In the genomic region with DNA sequence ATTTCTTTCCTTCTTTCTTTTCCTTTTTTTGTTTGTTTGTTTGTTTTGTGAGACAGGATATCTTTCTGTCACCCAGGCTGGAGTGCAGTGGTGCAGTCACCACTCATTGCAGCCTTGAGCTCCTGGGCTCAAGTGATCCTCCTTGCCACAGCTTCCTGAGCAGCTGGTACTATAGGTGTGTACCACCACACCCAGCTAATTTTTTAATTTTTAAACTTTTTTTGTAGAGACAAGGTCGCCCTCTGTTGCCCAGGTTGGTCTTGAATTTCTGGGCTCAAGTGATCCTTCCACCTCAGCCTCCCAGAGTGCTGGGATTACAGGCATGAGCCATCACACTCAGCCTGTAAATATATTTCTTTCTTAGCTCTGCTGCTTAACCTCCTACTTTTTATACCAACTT, we compare ENCODE assay signal across 16 cellular contexts.
A peak's percentile ranks its signal among the peaks of the same experiment; 100 is the strongest.
DNase-seq lines count a peak whose midpoint lies in the region; ATAC-seq and TF ChIP-seq lines count a peak whose summit lies in the region.
"Had no signal": no experiment of that assay in that cellular context is flagged by ENCODE, and none has a peak within 500 bp of the region (broad histone marks: within the 10 kb centered on the region; RNA-seq: fewer than 3 reads in every experiment).

No MANE protein-coding gene starts in this region.

- H3K4me3 Mint-ChIP-seq in activated naive CD4-positive, alpha-beta T cell treated with anti-CD3 and anti-CD28 coated beads, Interleukin-2, amount 10 ng/mL, durations not matched to agents 7 days and 5 days = no peak overlapping the region
- no peak overlapping the region for H3K4me3 Mint-ChIP-seq in activated CD8-positive, alpha-beta T cell treated with anti-CD3 and anti-CD28 coated beads for 36 hours
- H3K4me3 Mint-ChIP-seq: IgD-negative memory B cell had no signal

- in situ Hi-C loops in KBM-7 (cut with MboI; ENCODE audit: low pct_unique_long_range_greater_than_20kb, low sequenced_read_pairs) = no loop called here

- no peak for ATAC-seq in activated CD8-positive, alpha-beta T cell treated with anti-CD3 and anti-CD28 coated beads for 36 hours
- ATAC-seq in stimulated activated naive CD8-positive, alpha-beta T cell treated with anti-CD3 and anti-CD28 coated beads, Interleukin-15, Interleukin-2, amounts not matched to agents 100 U/mL and 50 U/mL, for 24 hours = peak; percentile 36
- ATAC-seq in HG02981 (IDR thresholded peaks at IDR 0.05; ENCODE audit: unreplicated experiment) (no peak), Right ventricle myocardium inferior (no peak)
- ATAC-seq: psoas muscle had no signal

- intact Hi-C loops in activated CD8-positive, alpha-beta T cell treated with anti-CD3 and anti-CD28 coated beads for 36 hours (cut with micrococcal nuclease) = no loop called here
- intact Hi-C loops in Right ventricle myocardium inferior (cut with DNase I) = no loop called here

- CTCF ChIA-PET in activated naive CD4-positive, alpha-beta T cell treated with anti-CD3 and anti-CD28 coated beads, Interleukin-2, amount 10 ng/mL, durations not matched to agents 7 days and 5 days (lab: Charles Lee) = interaction anchor here (0.7 kb wide), 1 partner anchor 566 kb away, joined by 3 read pairs; no protein-coding TSS in a partner anchor
- CTCF ChIA-PET in activated CD8-positive, alpha-beta T cell treated with anti-CD3 and anti-CD28 coated beads for 36 hours (lab: Charles Lee) = interaction anchor here (1.0 to 1.9 kb wide), 5 partner anchors 22 to 567 kb away, joined by 3 to 7 read pairs (median 3); no protein-coding TSS in a partner anchor

- peaks cover 10% of the 10 kb centered on the region for H3K4me1 Mint-ChIP-seq in activated naive CD4-positive, alpha-beta T cell treated with anti-CD3 and anti-CD28 coated beads, Interleukin-2, amount 10 ng/mL, durations not matched to agents 7 days and 5 days
- peaks cover 3% of the 10 kb centered on the region for H3K4me1 Mint-ChIP-seq in activated CD8-positive, alpha-beta T cell treated with anti-CD3 and anti-CD28 coated beads for 36 hours (ENCODE audit: low read depth)

- peak overlapping the region; percentile 3 for H3K27ac Mint-ChIP-seq in activated naive CD4-positive, alpha-beta T cell treated with anti-CD3 and anti-CD28 coated beads, Interleukin-2, amount 10 ng/mL, durations not matched to agents 7 days and 5 days
- no peak overlapping the region for H3K27ac Mint-ChIP-seq in activated CD8-positive, alpha-beta T cell treated with anti-CD3 and anti-CD28 coated beads for 36 hours

- peak; percentile 36 for DNase-seq in activated naive CD4-positive, alpha-beta T cell treated with anti-CD3 and anti-CD28 coated beads, Interleukin-2, amount 10 ng/mL, durations not matched to agents 7 days and 5 days
- no peak for DNase-seq in activated naive CD4-positive, alpha-beta T cell treated with Interleukin-2 at 50 U/mL for 16 hours
- DNase-seq in KBM-7 (peak; percentile 28), ureter (ENCODE audit: low spot score) (no peak), Right ventricle myocardium inferior (ENCODE audit: missing footprints) (no peak)
- DNase-seq in activated CD8-positive, alpha-beta T cell treated with anti-CD3 and anti-CD28 coated beads for 36 hours = peak; percentile 23
- DNase-seq in stimulated activated naive CD8-positive, alpha-beta T cell treated with anti-CD3 and anti-CD28 coated beads, Interleukin-15, Interleukin-2, amounts not matched to agents 100 U/mL and 50 U/mL, for 24 hours = no peak
- DNase-seq: DMS79, kidney, NCI-H1694, NCI-H774, psoas muscle, SHP77 treated with DMSO at 0.1 percent for 48 hours, testis had no signal

- peak; percentile 16 for TF ChIP-seq CTCF in activated CD8-positive, alpha-beta T cell treated with anti-CD3 and anti-CD28 coated beads for 36 hours (IDR thresholded peaks at IDR 0.05)

- no peaks in the 10 kb centered on the region for H3K36me3 Mint-ChIP-seq in activated naive CD4-positive, alpha-beta T cell treated with anti-CD3 and anti-CD28 coated beads, Interleukin-2, amount 10 ng/mL, durations not matched to agents 7 days and 5 days
- peaks cover 6% of the 10 kb centered on the region for H3K36me3 Mint-ChIP-seq in activated CD8-positive, alpha-beta T cell treated with anti-CD3 and anti-CD28 coated beads for 36 hours (ENCODE audit: low read depth)

- POLR2A ChIA-PET in activated CD8-positive, alpha-beta T cell treated with anti-CD3 and anti-CD28 coated beads for 36 hours (lab: Charles Lee) = no interaction called here

- no peaks in the 10 kb centered on the region for H3K27me3 Mint-ChIP-seq in activated naive CD4-positive, alpha-beta T cell treated with anti-CD3 and anti-CD28 coated beads, Interleukin-2, amount 10 ng/mL, durations not matched to agents 7 days and 5 days
- no peaks in the 10 kb centered on the region for H3K27me3 Mint-ChIP-seq in activated CD8-positive, alpha-beta T cell treated with anti-CD3 and anti-CD28 coated beads for 36 hours
- H3K27me3 Mint-ChIP-seq: IgD-negative memory B cell had no signal

- no peaks in the 10 kb centered on the region for H3K9me3 Mint-ChIP-seq in activated naive CD4-positive, alpha-beta T cell treated with anti-CD3 and anti-CD28 coated beads, Interleukin-2, amount 10 ng/mL, durations not matched to agents 7 days and 5 days
- no peaks in the 10 kb centered on the region for H3K9me3 Mint-ChIP-seq in activated CD8-positive, alpha-beta T cell treated with anti-CD3 and anti-CD28 coated beads for 36 hours
- H3K9me3 Mint-ChIP-seq: IgD-negative memory B cell had no signal

Comparison
In these comparisons a context has a peak if more than half of its experiments do, and no peak if none do; other contexts are left out.
1. DNase-seq: peak in activated naive CD4-positive, alpha-beta T cell treated with anti-CD3 and anti-CD28 coated beads, Interleukin-2, amount 10 ng/mL, durations not matched to agents 7 days and 5 days (single experiment), KBM-7 (single experiment) and activated CD8-positive, alpha-beta T cell treated with anti-CD3 and anti-CD28 coated beads for 36 hours (single experiment); none in activated naive CD4-positive, alpha-beta T cell treated with Interleukin-2 at 50 U/mL for 16 hours (single experiment), stimulated activated naive CD8-positive, alpha-beta T cell treated with anti-CD3 and anti-CD28 coated beads, Interleukin-15, Interleukin-2, amounts not matched to agents 100 U/mL and 50 U/mL, for 24 hours (single experiment), ureter (single experiment) and Right ventricle myocardium inferior (single experiment).